In the genomic region with DNA sequence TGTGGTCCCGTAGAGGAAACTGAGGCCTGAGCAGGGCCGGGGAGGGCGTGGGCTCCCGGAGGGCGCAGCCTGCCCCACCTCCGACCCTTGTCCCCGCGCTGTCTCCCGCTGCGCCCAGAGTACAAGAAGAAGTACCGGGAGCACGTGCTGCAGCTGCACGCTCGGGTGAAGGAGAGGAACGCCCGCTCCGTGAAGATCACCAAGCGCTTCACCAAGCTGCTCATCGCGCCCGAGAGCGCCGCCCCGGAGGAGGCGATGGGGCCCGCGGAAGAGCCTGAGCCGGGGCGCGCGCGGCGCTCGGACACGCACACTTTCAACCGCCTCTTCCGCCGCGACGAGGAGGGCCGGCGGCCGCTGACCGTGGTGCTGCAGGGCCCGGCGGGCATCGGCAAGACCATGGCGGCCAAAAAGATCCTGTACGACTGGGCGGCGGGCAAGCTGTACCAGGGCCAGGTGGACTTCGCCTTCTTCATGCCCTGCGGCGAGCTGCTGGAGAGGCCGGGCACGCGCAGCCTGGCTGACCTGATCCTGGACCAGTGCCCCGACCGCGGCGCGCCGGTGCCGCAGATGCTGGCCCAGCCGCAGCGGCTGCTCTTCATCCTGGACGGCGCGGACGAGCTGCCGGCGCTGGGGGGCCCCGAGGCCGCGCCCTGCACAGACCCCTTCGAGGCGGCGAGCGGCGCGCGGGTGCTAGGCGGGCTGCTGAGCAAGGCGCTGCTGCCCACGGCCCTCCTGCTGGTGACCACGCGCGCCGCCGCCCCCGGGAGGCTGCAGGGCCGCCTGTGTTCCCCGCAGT, we compare ENCODE assay signal across 8 cellular contexts. TPM values are rescaled to one million over a fixed set of nuclear protein-coding genes. Genes with fewer than 3 reads are reported as not detected.
DNase-seq lines count a peak whose midpoint lies in the region; ATAC-seq and TF ChIP-seq lines count a peak whose summit lies in the region.

No MANE protein-coding gene starts in this region.

- peak overlapping the region; percentile 89 for H3K27ac Mint-ChIP-seq in CD8-positive, alpha-beta T cell

- peak overlapping the region; percentile 57 for H3K27ac ChIP-seq in CD8-positive, alpha-beta T cell (ENCODE audit: low read depth, low read length)
- no peak overlapping the region for H3K27ac ChIP-seq in body of pancreas

- POLR2A ChIA-PET in CD8-positive, alpha-beta T cell (lab: Charles Lee): interaction anchor here (0.7 to 10.0 kb wide), 17 partner anchors 9 to 135 kb away, joined by 3 to 214 read pairs (median 5); a partner anchor contains a TSS

- intact Hi-C loops in CD8-positive, alpha-beta T cell (cut with DNase I, micrococcal nuclease): loop anchor here (1.0 to 2.0 kb wide), 2 partner anchors 11 to 29 kb away; no protein-coding TSS in a partner anchor
- intact Hi-C loops in body of pancreas (cut with DNase I): no loop called here

- no peak for TF ChIP-seq POLR2A in body of pancreas (IDR thresholded peaks at IDR 0.05)

- peaks cover 30% of the 10 kb centered on the region for H3K36me3 Mint-ChIP-seq in CD8-positive, alpha-beta T cell

- no peak for TF ChIP-seq CTCF in CD8-positive, alpha-beta T cell (IDR thresholded peaks at IDR 0.05)
- TF ChIP-seq CTCF in body of pancreas (IDR thresholded peaks at IDR 0.05): no peak

- no peaks in the 10 kb centered on the region for H3K9me3 ChIP-seq in CD8-positive, alpha-beta T cell (ENCODE audit: low read length)
- no peaks in the 10 kb centered on the region for H3K9me3 ChIP-seq in body of pancreas

- H3K27me3 Mint-ChIP-seq in CD8-positive, alpha-beta T cell (ENCODE audit: low read depth): no peaks in the 10 kb centered on the region

- H3K4me1 ChIP-seq in CD8-positive, alpha-beta T cell (ENCODE audit: insufficient read depth, low read length): peaks cover 49% of the 10 kb centered on the region
- peaks cover 24% of the 10 kb centered on the region for H3K4me1 ChIP-seq in body of pancreas

- H3K9me3 Mint-ChIP-seq in CD8-positive, alpha-beta T cell: peaks cover 14% of the 10 kb centered on the region

- peak in 4 of 7 experiments; percentile 60 to 73 (median 65) for DNase-seq in CD8-positive, alpha-beta T cell
- DNase-seq in NCI-H748 treated with DMSO at 0.1 percent for 48 hours (lab: John Stamatoyannopoulos, UW) (peak; percentile 1), body of pancreas (peak; percentile 77 to 83 (median 81)), lung microvascular endothelial cell (ENCODE audit: low read depth in 2 of 2) (peak; percentile 29 to 49), NCI-H1092 (lab: John Stamatoyannopoulos, UW) (no peak), NCI-H524 treated with DMSO at 0.1 percent for 48 hours (lab: John Stamatoyannopoulos, UW) (no peak)

- H3K27me3 ChIP-seq in CD8-positive, alpha-beta T cell (ENCODE audit: insufficient read depth, low read length): no peaks in the 10 kb centered on the region
- H3K27me3 ChIP-seq in body of pancreas: peaks cover 0 to 13% of the 10 kb centered on the region in 2 donors

- WGBS in body of pancreas, 2 donors: 4 to 8% methylated on average over 8 to 68 of the region's 93 CpGs

- peak overlapping the region; percentile 89 for H3K4me3 Mint-ChIP-seq in CD8-positive, alpha-beta T cell

- CTCF ChIA-PET in CD8-positive, alpha-beta T cell (lab: Charles Lee): interaction anchor here (0.9 to 12.6 kb wide), 12 partner anchors 9 to 83 kb away, joined by 3 to 117 read pairs (median 4); a partner anchor contains a TSS

- H3K36me3 ChIP-seq in CD8-positive, alpha-beta T cell (ENCODE audit: insufficient read depth, low read length): no peaks in the 10 kb centered on the region
- no peaks in the 10 kb centered on the region for H3K36me3 ChIP-seq in body of pancreas (replicated peaks in 1 of 2; ENCODE audit: insufficient read depth in 1 of 2, low read depth in 2 of 2)

- peaks cover 56% of the 10 kb centered on the region for H3K4me1 Mint-ChIP-seq in CD8-positive, alpha-beta T cell (ENCODE audit: low read depth)

- peak overlapping the region; percentile 70 for H3K4me3 ChIP-seq in CD8-positive, alpha-beta T cell (ENCODE audit: low read depth, low read length)
- H3K4me3 ChIP-seq in body of pancreas: no peak overlapping the region

- ATAC-seq in CD8-positive, alpha-beta T cell: peak; percentile 62
- peak; percentile 86 for ATAC-seq in body of pancreas
- no peak for ATAC-seq in GM19351 (IDR thresholded peaks at IDR 0.05; ENCODE audit: unreplicated experiment)
- no peak for ATAC-seq in HG02870 (IDR thresholded peaks at IDR 0.05; ENCODE audit: unreplicated experiment)

RNA-seq across cellular contexts. Expression of a gene that starts 2.0 kb away (rescaled TPM):
- 10 to 100 TPM; 24.8 to 26.2 TPM for total RNA-seq in CD8-positive, alpha-beta T cell
- 1 to 10 TPM in 1 of 2 donors, not detected in 1; 1.0 TPM for total RNA-seq in body of pancreas
- not detected in 2 replicates for total RNA-seq in lung microvascular endothelial cell

RNA-seq across cellular contexts. Expression of a gene that starts 8.8 kb away (rescaled TPM):
- total RNA-seq in CD8-positive, alpha-beta T cell: 100 to 1,000 TPM; 902 to 919 TPM
- 100 to 1,000 TPM; 248 to 484 TPM for total RNA-seq in body of pancreas
- 7.6 and 10.1 TPM in 2 replicates for total RNA-seq in lung microvascular endothelial cell

RNA-seq across cellular contexts. Expression of a gene that starts 19.2 kb away (rescaled TPM):
- not detected for total RNA-seq in CD8-positive, alpha-beta T cell
- total RNA-seq in body of pancreas (not detected), lung microvascular endothelial cell (not detected in 2 replicates)

RNA-seq across cellular contexts. Expression of a gene that starts 27.5 kb away (rescaled TPM):
- 100 to 1,000 TPM; 283 to 295 TPM for total RNA-seq in CD8-positive, alpha-beta T cell
- total RNA-seq in body of pancreas: 10 to 100 TPM; 31.0 to 90.3 TPM
- total RNA-seq in lung microvascular endothelial cell: 32.1 and 71.9 TPM in 2 replicates

RNA-seq across cellular contexts. Expression of a gene that starts 33.7 kb away (rescaled TPM):
- total RNA-seq in CD8-positive, alpha-beta T cell: 100 to 1,000 TPM; 223 to 251 TPM
- total RNA-seq in body of pancreas (10 to 100 TPM; 31.0 to 39.7 TPM), lung microvascular endothelial cell (0.20 and 0.87 TPM in 2 replicates)

Comparison
In these comparisons a context has a peak if more than half of its experiments do, and no peak if none do; other contexts are left out.
1. ATAC-seq: peak in CD8-positive, alpha-beta T cell (single experiment) and body of pancreas (single experiment); none in GM19351 (single experiment) and HG02870 (single experiment).
2. DNase-seq: peak in CD8-positive, alpha-beta T cell (4 of 7), NCI-H748 treated with DMSO at 0.1 percent for 48 hours (single experiment), body of pancreas (4 of 4) and lung microvascular endothelial cell (2 of 2); none in NCI-H1092 (single experiment) and NCI-H524 treated with DMSO at 0.1 percent for 48 hours (single experiment).
3. RNA of a gene that starts 2.0 kb away (total RNA-seq): 24.8 to 26.2 TPM in CD8-positive, alpha-beta T cell; 1.0 TPM in body of pancreas and not detected in lung microvascular endothelial cell; every median in the first group is over 10 times any median in the second.
4. RNA of a gene that starts 8.8 kb away (total RNA-seq): 902 to 919 TPM in CD8-positive, alpha-beta T cell and 248 to 484 TPM in body of pancreas; 7.6 to 10.1 TPM in lung microvascular endothelial cell; every median in the first group is over 10 times any median in the second.